ENCODE assay signal across 8 cellular contexts in the genomic region with DNA sequence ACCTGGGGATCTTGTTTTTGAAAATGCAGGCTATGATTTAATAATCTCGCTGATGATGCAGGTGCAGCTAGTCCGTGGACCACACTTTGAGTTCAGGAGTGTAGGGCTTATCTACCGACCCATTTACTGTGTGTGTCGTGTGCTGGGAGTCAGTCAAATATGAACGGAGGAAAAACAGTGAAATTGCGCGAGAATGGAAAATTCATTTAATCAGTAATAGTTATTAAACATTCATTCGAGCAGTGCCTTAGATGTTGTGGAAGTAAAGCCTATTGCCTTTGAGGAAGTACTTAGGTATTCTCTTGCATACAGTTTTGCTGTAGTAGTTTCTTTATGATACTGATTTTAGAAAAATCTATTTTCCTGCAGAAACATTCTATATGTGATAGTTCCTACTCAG. TPM values are rescaled to one million over a fixed set of nuclear protein-coding genes. Genes with fewer than 3 reads are reported as not detected.
DNase-seq lines count a peak whose midpoint lies in the region; ATAC-seq, FAIRE-seq and TF ChIP-seq lines count a peak whose summit lies in the region.

No MANE protein-coding gene starts in this region.

- no peak for TF ChIP-seq RAD21 in A549 (conservative IDR thresholded peaks at IDR 0.05 in 1 of 2, IDR thresholded peaks at IDR 0.05 in 1 of 2)
- no peak for TF ChIP-seq RAD21 in K562 (CRISPR knock-in tag; conservative IDR thresholded peaks at IDR 0.05 in 1 of 2, IDR thresholded peaks at IDR 0.05 in 1 of 2)

- peaks cover 8% of the 10 kb centered on the region; the same call in 2 of the 3 replicates for H3K36me3 ChIP-seq in K562 (ENCODE audit: control insufficient read depth, insufficient read depth, low read length)
- H3K36me3 ChIP-seq in mesodermal cell (ENCODE audit: control insufficient read depth, insufficient read depth, low read length), result peaks cover 13% of the 10 kb centered on the region

- peaks cover 62% of the 10 kb centered on the region for H3K4me1 ChIP-seq in A549
- peaks cover 19 to 28% of the 10 kb centered on the region in 2 experiments for H3K4me1 ChIP-seq in K562 (replicated peaks in 1 of 2; ENCODE audit: control insufficient read depth in 2 of 2, insufficient read depth in 2 of 2, low read length in 2 of 2)
- peaks cover 18% of the 10 kb centered on the region for H3K4me1 ChIP-seq in mesodermal cell (ENCODE audit: control insufficient read depth, insufficient read depth, low read length, poor library complexity, severe bottlenecking)

- H4K20me1 ChIP-seq in K562 (replicated peaks; ENCODE audit: control insufficient read depth, insufficient read depth, low read length), result no peaks in the 10 kb centered on the region

- DNase-seq in A549 (ENCODE audit: low read depth in 1 of 2, low spot score in 1 of 2), result no peak
- no peak for DNase-seq in HFF-Myc (ENCODE audit: extremely low read depth, low read depth)
- no peak for DNase-seq in K562 (ENCODE audit: extremely low read depth in 1 of 4, low spot score in 3 of 4)
- DNase-seq in GM10248 (ENCODE audit: extremely low spot score), result no peak
- DNase-seq in NCI-H2107 treated with DMSO at 0.1 percent for 48 hours (lab: John Stamatoyannopoulos, UW; ENCODE audit: unreplicated experiment), result no peak
- no peak for DNase-seq in stimulated activated naive CD4-positive, alpha-beta T cell (lab: John Stamatoyannopoulos, UW)

- in situ Hi-C loops in K562 (cut with MboI), result no loop called here

- H3K27ac ChIP-seq in A549 (peak overlapping the region; percentile 99), K562 (ENCODE audit: extremely low read depth, low read depth, low read length) (no peak overlapping the region; the same call in 2 of the 3 replicates), mesodermal cell (ENCODE audit: low read depth, low read length, severe bottlenecking) (no peak overlapping the region)

- H3K27me3 ChIP-seq in K562 (ENCODE audit: control insufficient read depth in 2 of 2, insufficient read depth in 2 of 2, low read length in 2 of 2), result no peaks in the 10 kb centered on the region

- BruUV-seq in K562 (replicated peaks; lab: Mats Ljungman, UMichigan), result no TSS peak

- CTCF ChIA-PET in A549 (lab: Yijun Ruan, JAX), result interaction anchor here (0.7 to 1.3 kb wide), 2 partner anchors 43 to 76 kb away, joined by 3 to 5 read pairs; no protein-coding TSS in a partner anchor
- CTCF ChIA-PET in K562 (lab: Yijun Ruan, JAX; ENCODE audit: low intra/inter-chr PET ratio), result no interaction called here
- CTCF ChIA-PET in GM10248 (lab: Yijun Ruan, JAX), result interaction anchor here (1.5 to 1.9 kb wide), 2 partner anchors 21 to 424 kb away, joined by 4 to 5 read pairs; no protein-coding TSS in a partner anchor

- POLR2A ChIA-PET in A549 (lab: Yijun Ruan, JAX), result no interaction called here
- POLR2A ChIA-PET in K562 (lab: Yijun Ruan, JAX), result interaction anchor here (1.1 to 2.4 kb wide), 3 partner anchors 11 to 55 kb away, joined by 3 to 10 read pairs (median 4); no protein-coding TSS in a partner anchor
- POLR2A ChIA-PET in GM10248 (lab: Yijun Ruan, JAX), result no interaction called here

- H2AFZ ChIP-seq in K562 (ENCODE audit: low read depth, low read length), result peak overlapping the region; percentile 88

- H3K9me3 ChIP-seq in A549, result no peaks in the 10 kb centered on the region
- H3K9me3 ChIP-seq in K562 (replicated peaks; ENCODE audit: control insufficient read depth, insufficient read depth, low read depth, low read length), result no peaks in the 10 kb centered on the region; the same call in 1 of the 2 replicates
- H3K9me3 ChIP-seq in mesodermal cell (ENCODE audit: control insufficient read depth, low read length), result peaks cover 9% of the 10 kb centered on the region

- ATAC-seq in A549 (no peak), K562 (no peak), HG02938 (IDR thresholded peaks at IDR 0.05; ENCODE audit: unreplicated experiment) (no peak)

- H3K9ac ChIP-seq in K562 (ENCODE audit: insufficient read depth in 1 of 2, low read depth in 2 of 2, low read length in 2 of 2), result peak overlapping the region; percentile 82 to 99; a peak in 3 of 4 replicates

- no peak for FAIRE-seq in A549 (lab: Jason Lieb, UNC)
- peak; percentile 59 for FAIRE-seq in K562 (lab: Jason Lieb, UNC)

- intact Hi-C loops in K562 (cut with micrococcal nuclease), result loop anchor here (2.0 to 5.0 kb wide), 2 partner anchors 154 to 372 kb away; a partner anchor contains a TSS

- no peaks in the 10 kb centered on the region for H3K9me1 ChIP-seq in K562 (ENCODE audit: control insufficient read depth, insufficient read depth, low read length)

- no peak for TF ChIP-seq POLR2A in A549 (IDR thresholded peaks at IDR 0.05; ENCODE audit: low read length)
- no peak for TF ChIP-seq POLR2A in K562 (conservative IDR thresholded peaks at IDR 0.05)

- peak overlapping the region; percentile 90 for H3K4me2 ChIP-seq in A549
- H3K4me2 ChIP-seq in K562 (ENCODE audit: insufficient read depth, low read length), result peak overlapping the region; percentile 92

- TF ChIP-seq CTCF in A549 (IDR thresholded peaks at IDR 0.05) (no peak), HFF-Myc (IDR thresholded peaks at IDR 0.05; ENCODE audit: low read depth, low read length, missing control alignments) (no peak), K562 (IDR thresholded peaks at IDR 0.05 in 2 of 3, conservative IDR thresholded peaks at IDR 0.05 in 1 of 3; ENCODE audit: insufficient read depth in 2 of 3, low read depth in 1 of 3, low read length in 3 of 3) (no peak), GM10248 (IDR thresholded peaks at IDR 0.05; ENCODE audit: control extremely low read depth, extremely low read depth, low read depth, missing control alignments) (no peak)

- H3K79me2 ChIP-seq in K562 (ENCODE audit: control insufficient read depth, insufficient read depth, low read length), result peaks cover 44% of the 10 kb centered on the region

- H3K4me3 ChIP-seq in A549, result peak overlapping the region; percentile 91
- peak overlapping the region; percentile 89 for H3K4me3 ChIP-seq in HFF-Myc (replicated peaks; ENCODE audit: low read depth, low read length)
- peak overlapping the region; percentile 53 for H3K4me3 ChIP-seq in K562
- peak overlapping the region; percentile 93 for H3K4me3 ChIP-seq in mesodermal cell (ENCODE audit: extremely low read depth, insufficient read depth, low read length, poor library complexity, severe bottlenecking)

- 2% methylated on average over 8 of the region's 8 CpGs for WGBS in A549 (ENCODE audit: missing lambda C conversion rate)
- WGBS in K562 (ENCODE audit: insufficient coverage, low coverage, missing lambda C conversion rate), result 4% methylated on average over 8 of the region's 8 CpGs
- WGBS in mesodermal cell (ENCODE audit: insufficient coverage in 2 of 2), 2 experiments, result 8 to 30% methylated on average over 2 to 3 of the region's 8 CpGs

- TF ChIP-seq EP300 in A549 (IDR thresholded peaks at IDR 0.05) (no peak), K562 (IDR thresholded peaks at IDR 0.05; ENCODE audit: low read length) (no peak)

TF ChIP-seq in A549, 52 proteins besides CTCF, POLR2A, EP300 and RAD21 (continues in another document):
- no peak for TF ChIP-seq FOSB (CRISPR knock-in tag; IDR thresholded peaks at IDR 0.05)
- TF ChIP-seq CBX2 (IDR thresholded peaks at IDR 0.05; ENCODE audit: borderline replicate concordance, low read depth), result no peak
- TF ChIP-seq EHF (CRISPR knock-in tag; IDR thresholded peaks at IDR 0.05), result no peak
- no peak for TF ChIP-seq HOXB13 (CRISPR knock-in tag; IDR thresholded peaks at IDR 0.05; ENCODE audit: low read depth)
- no peak for TF ChIP-seq MAFK (IDR thresholded peaks at IDR 0.05; ENCODE audit: partially characterized antibody)
- TF ChIP-seq NFE2L2 (conservative IDR thresholded peaks at IDR 0.05; ENCODE audit: low read length), result no peak
- no peak for TF ChIP-seq KDM1A (IDR thresholded peaks at IDR 0.05; ENCODE audit: low read depth)
- no peak for TF ChIP-seq NR3C1 (IDR thresholded peaks at IDR 0.05)
- TF ChIP-seq CEBPB (IDR thresholded peaks at IDR 0.05), result no peak

TF ChIP-seq in K562, 482 proteins besides CTCF, POLR2A, EP300 and RAD21 (continues in another document):
- no peak for TF ChIP-seq RFX5 (IDR thresholded peaks at IDR 0.05; ENCODE audit: low read depth, low read length)

RNA-seq across cellular contexts. Expression of a gene that starts 0.7 kb away (rescaled TPM):
- 5.4 and 5.9 TPM in 2 replicates for polyA plus RNA-seq in A549 (2011; rRNA removed)
- polyA plus RNA-seq in A549 (2012; cell fraction: cytosol; rRNA removed), result 1.7 and 2.4 TPM in 2 replicates
- 2.3 and 2.5 TPM in 2 replicates for polyA plus RNA-seq in A549 (2012; cell fraction: nucleus; rRNA removed)
- 2.5 to 2.8 TPM (median 2.8 TPM) in 3 replicates for polyA plus RNA-seq in A549 (2017; fragmentation: RNase III; extraction: RNeasy Plus Mini Kit Qiagen cat#74134 plus additional on column Dnase treatment)
- 2.8 and 3.7 TPM in 2 replicates for polyA minus RNA-seq in A549 (2011; rRNA and poly(A)+ RNA removed)
- 4.0 and 4.8 TPM in 2 replicates for total RNA-seq in K562 (2011; cell fraction: chromatin; rRNA removed; ENCODE audit: low replicate concordance)
- 3.7 TPM in 2 replicates for total RNA-seq in K562 (2011; cell fraction: nucleolus; rRNA removed)
- total RNA-seq in K562 (2011; cell fraction: nucleoplasm; rRNA removed), result 3.2 and 7.4 TPM in 2 replicates
- 2.3 and 3.0 TPM in 2 replicates for total RNA-seq in K562 (2014; rRNA removed)
- 3.7 and 3.9 TPM in 2 replicates for total RNA-seq in K562 (2014; rRNA removed; fragmentation: Illumina TruSeq; extraction: Trizol)
- 2.6 and 3.5 TPM in 2 replicates for total RNA-seq in K562 (2015; rRNA removed; fragmentation: Illumina TruSeq; extraction: Trizol)
- total RNA-seq in K562 (2021), result 2.6 and 2.7 TPM in 2 replicates
- 3.7 and 4.0 TPM in 2 replicates for polyA plus RNA-seq in K562 (2011; rRNA removed)
- 1.1 and 3.1 TPM in 2 replicates for polyA plus RNA-seq in K562 (2011; cell fraction: cytosol; rRNA removed)
- polyA plus RNA-seq in K562 (2011; cell fraction: nucleus; rRNA removed), result 1.8 and 2.5 TPM in 2 replicates
- 1.8 and 2.9 TPM in 2 replicates for polyA plus RNA-seq in K562 (2012)
- 2.6 and 3.5 TPM in 2 replicates for polyA plus RNA-seq in K562 (2014; fragmentation: Illumina TruSeq; extraction: Trizol)
- polyA plus RNA-seq in K562 (2014; fragmentation: Nextera tagmentation; extraction: Ambion mirVana), result 1 to 10 TPM; 1.8 to 3.3 TPM
- 1.7 and 2.6 TPM in 2 replicates for polyA plus RNA-seq in K562 (2014; rRNA removed)
- 5.1 and 6.8 TPM in 2 replicates for polyA minus RNA-seq in K562 (2011; rRNA and poly(A)+ RNA removed)
- polyA minus RNA-seq in K562 (2011; cell fraction: cytosol; rRNA and poly(A)+ RNA removed), result 2.4 and 3.0 TPM in 2 replicates
- polyA minus RNA-seq in K562 (2011; cell fraction: nucleus; rRNA and poly(A)+ RNA removed), result 1.1 and 2.9 TPM in 2 replicates
- polyA plus RNA-seq in mesodermal cell (2013, experiment 1 of 2), result 6.7 TPM
- polyA plus RNA-seq in mesodermal cell (2013, experiment 2 of 2), result 8.0 TPM

Comparison
In these comparisons a context has a peak if more than half of its experiments do, and no peak if none do; other contexts are left out.
1. H3K27ac ChIP-seq: peak in A549 (2 of 2); none in K562 (single experiment) and mesodermal cell (single experiment).
2. Peak in every context shown above with its lines, with median percentiles within 50 percentile points of each other: H3K4me3 ChIP-seq.